In the genomic region with DNA sequence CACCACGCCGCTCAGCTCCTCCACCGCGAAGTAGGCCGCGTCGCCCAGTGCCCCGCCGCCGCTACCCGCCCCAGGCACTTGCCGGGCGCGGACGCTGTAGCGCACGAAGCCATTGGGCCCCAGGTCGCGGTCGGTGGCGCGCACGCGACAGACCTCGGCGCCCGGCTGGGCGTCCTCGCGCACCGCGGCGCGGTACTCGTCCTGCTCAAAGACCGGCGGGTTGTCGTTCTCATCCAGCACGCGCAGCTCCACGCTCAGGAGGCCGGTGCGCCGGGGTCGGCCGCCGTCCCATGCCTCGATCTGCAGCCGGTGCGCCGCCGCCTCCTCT, we compare ENCODE assay signal across 14 cellular contexts. TPM values are rescaled to one million over a fixed set of nuclear protein-coding genes. Genes with fewer than 3 reads are reported as not detected.
DNase-seq lines count a peak whose midpoint lies in the region; ATAC-seq and TF ChIP-seq lines count a peak whose summit lies in the region.
"Had no signal": no experiment of that assay in that cellular context is flagged by ENCODE, and none has a peak within 500 bp of the region (broad histone marks: within the 10 kb centered on the region; RNA-seq: fewer than 3 reads in every experiment).

No MANE protein-coding gene starts in this region.

- no peak for TF ChIP-seq CTCF in GM10248 (IDR thresholded peaks at IDR 0.05; ENCODE audit: control extremely low read depth, extremely low read depth, low read depth, missing control alignments)
- no peak for TF ChIP-seq CTCF in smooth muscle cell (IDR thresholded peaks at IDR 0.05; ENCODE audit: borderline replicate concordance, insufficient read depth, poor library complexity, severe bottlenecking)

- DNase-seq in GM10248 (ENCODE audit: extremely low spot score) (peak; percentile 11), smooth muscle cell (lab: John Stamatoyannopoulos, UW; ENCODE audit: unreplicated experiment) (no peak), NCI-H1436 (lab: John Stamatoyannopoulos, UW) (no peak), foreskin melanocyte (no peak), cerebellar nuclear complex (lab: John Stamatoyannopoulos, UW) (no peak)
- no peak for DNase-seq in activated T-cell treated with anti-CD3 and anti-CD28 coated beads, Interleukin-2, amount 50 U/mL, for 4 hours
- DNase-seq: CD8-positive, alpha-beta T cell; MG63; NCI-H526 had no signal

- H2AFZ ChIP-seq in smooth muscle cell (ENCODE audit: low read depth) = no peak overlapping the region

- H3K27ac ChIP-seq in iPS-20b (ENCODE audit: low read length) (no peak overlapping the region), smooth muscle cell (ENCODE audit: low read depth) (no peak overlapping the region)
- H3K27ac ChIP-seq: skin epidermis had no signal

- peak overlapping the region; percentile 6 for H3K4me3 Mint-ChIP-seq in activated T-cell treated with anti-CD3 and anti-CD28 coated beads, Interleukin-2, amount 50 U/mL, for 4 hours

- H3K4me1 ChIP-seq in iPS-20b (ENCODE audit: insufficient read depth, low read length) (peaks cover 4% of the 10 kb centered on the region; the same call in 1 of the 2 replicates), smooth muscle cell (ENCODE audit: low read depth) (no peaks in the 10 kb centered on the region)

- H3K9me3 Mint-ChIP-seq in activated T-cell treated with anti-CD3 and anti-CD28 coated beads, Interleukin-2, amount 50 U/mL, for 4 hours = no peaks in the 10 kb centered on the region
- H3K9me3 Mint-ChIP-seq: CD8-positive, alpha-beta T cell had no signal

- ATAC-seq in activated T-cell treated with anti-CD3 and anti-CD28 coated beads, Interleukin-2, amount 50 U/mL, for 4 hours = peak in 1 of 2 donors; percentile 29
- no peak for ATAC-seq in GM21367 (IDR thresholded peaks at IDR 0.05; ENCODE audit: unreplicated experiment)
- ATAC-seq: CD8-positive, alpha-beta T cell had no signal

- no peaks in the 10 kb centered on the region for H3F3A ChIP-seq in smooth muscle cell (ENCODE audit: low read depth)

- H4K20me1 ChIP-seq in smooth muscle cell (ENCODE audit: low read depth) = no peaks in the 10 kb centered on the region

- no peaks in the 10 kb centered on the region for H3K36me3 Mint-ChIP-seq in activated T-cell treated with anti-CD3 and anti-CD28 coated beads, Interleukin-2, amount 50 U/mL, for 4 hours (ENCODE audit: insufficient read depth)
- H3K36me3 Mint-ChIP-seq: CD8-positive, alpha-beta T cell had no signal

- WGBS in smooth muscle cell (ENCODE audit: low lambda C conversion rate) = 7% methylated on average over 40 of the region's 52 CpGs

- no peaks in the 10 kb centered on the region for H3K79me2 ChIP-seq in smooth muscle cell (ENCODE audit: low read depth)

- H3K27me3 Mint-ChIP-seq in activated T-cell treated with anti-CD3 and anti-CD28 coated beads, Interleukin-2, amount 50 U/mL, for 4 hours (ENCODE audit: low read depth) = peaks cover 70% of the 10 kb centered on the region

- peaks cover 15% of the 10 kb centered on the region for H3K4me1 Mint-ChIP-seq in activated T-cell treated with anti-CD3 and anti-CD28 coated beads, Interleukin-2, amount 50 U/mL, for 4 hours (ENCODE audit: low read depth)

- H3K9ac ChIP-seq in iPS-20b (ENCODE audit: low read depth, low read length) = no peak overlapping the region
- H3K9ac ChIP-seq in smooth muscle cell (ENCODE audit: low read depth) = no peak overlapping the region
- H3K9ac ChIP-seq: SK-N-SH had no signal

- CTCF ChIA-PET in GM10248 (lab: Yijun Ruan, JAX) = no interaction called here

- H3K4me3 ChIP-seq in iPS-20b (ENCODE audit: low read length) = peak overlapping the region; percentile 66; the same call in 1 of the 2 replicates
- H3K4me3 ChIP-seq in smooth muscle cell = peak overlapping the region; percentile 52
- H3K4me3 ChIP-seq: MG63 had no signal

- no peaks in the 10 kb centered on the region for H3K36me3 ChIP-seq in iPS-20b (ENCODE audit: insufficient read depth, low read depth, low read length)
- H3K36me3 ChIP-seq in smooth muscle cell (ENCODE audit: low read depth) = no peaks in the 10 kb centered on the region
- H3K36me3 ChIP-seq: MG63 had no signal

- POLR2A ChIA-PET in GM10248 (lab: Yijun Ruan, JAX) = no interaction called here

- no peaks in the 10 kb centered on the region for H3K9me3 ChIP-seq in iPS-20b (ENCODE audit: insufficient read depth, low read depth, low read length)
- H3K9me3 ChIP-seq in smooth muscle cell (replicated peaks; ENCODE audit: low read depth) = no peaks in the 10 kb centered on the region
- H3K9me3 ChIP-seq: MG63, SK-N-SH had no signal

- H3K4me2 ChIP-seq in smooth muscle cell = peak overlapping the region; percentile 88
- H3K4me2 ChIP-seq: SK-N-SH had no signal

- peaks cover 99% of the 10 kb centered on the region for H3K27me3 ChIP-seq in iPS-20b (ENCODE audit: insufficient read depth, low read length)
- H3K27me3 ChIP-seq in smooth muscle cell (ENCODE audit: low read depth) = peaks cover 100% of the 10 kb centered on the region
- H3K27me3 ChIP-seq: MG63 had no signal

RNA-seq across cellular contexts. Expression of a gene that starts 1.4 kb away (rescaled TPM):
- total RNA-seq in activated T-cell treated with anti-CD3 and anti-CD28 coated beads, Interleukin-2, amount 50 U/mL, for 4 hours = under 1 TPM in 1 of 3 donors, not detected in 2; under 0.01 TPM
- 0.45 and 5.1 TPM in 2 replicates for total RNA-seq in smooth muscle cell
- 0.91 and 1.3 TPM in 2 replicates for polyA plus RNA-seq in smooth muscle cell
- total RNA-seq: bronchial epithelial cell; CD8-positive, alpha-beta T cell had no signal
- polyA plus RNA-seq: SK-N-SH had no signal

RNA-seq across cellular contexts. Expression of a gene that starts 60.0 kb away (rescaled TPM):
- 100 to 1,000 TPM; 122 to 135 (median 133) TPM for total RNA-seq in activated T-cell treated with anti-CD3 and anti-CD28 coated beads, Interleukin-2, amount 50 U/mL, for 4 hours
- 88.1 and 138 TPM in 2 replicates for total RNA-seq in smooth muscle cell
- 66.2 and 66.4 TPM in 2 replicates for polyA plus RNA-seq in smooth muscle cell
